9 cellular contexts compared by ENCODE assay signal in the genomic region with DNA sequence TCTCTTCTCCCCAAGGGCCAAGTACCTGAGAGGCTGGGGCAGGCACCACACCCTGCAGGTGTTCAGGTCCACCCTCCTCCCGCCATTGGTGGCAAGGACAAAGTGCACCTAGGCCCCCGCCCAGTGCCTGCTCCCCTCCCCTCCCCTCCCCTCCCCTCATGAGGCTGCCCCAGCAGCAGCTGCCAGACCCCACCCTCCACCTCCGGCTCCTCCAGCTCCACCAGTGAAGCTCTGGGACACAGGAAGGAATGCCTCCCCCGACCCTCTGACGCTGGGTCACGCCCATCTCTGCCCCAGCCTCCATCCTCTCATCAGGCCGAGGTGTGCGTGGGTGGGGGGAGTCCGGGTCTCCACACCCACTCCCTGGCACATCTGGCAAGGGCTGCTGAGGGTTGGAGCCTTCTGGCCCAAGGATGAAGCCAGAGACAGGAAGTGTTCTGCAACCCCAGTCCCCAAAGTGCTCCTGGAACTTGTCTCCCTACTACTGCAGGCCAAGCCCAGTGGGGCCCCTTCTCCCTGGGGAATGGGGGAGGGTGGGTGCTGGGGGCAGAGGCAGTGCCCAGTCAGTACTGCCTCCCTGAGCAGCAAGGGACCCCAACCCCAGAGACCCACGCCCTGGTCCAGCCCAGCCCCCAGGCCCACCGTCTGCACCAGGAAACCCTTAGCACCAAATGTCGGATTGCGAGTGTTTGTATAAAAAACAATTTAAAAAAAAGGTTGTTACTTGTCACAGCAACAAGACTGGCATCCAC. TPM values are rescaled to one million over a fixed set of nuclear protein-coding genes. Genes with fewer than 3 reads are reported as not detected.
A peak's percentile ranks its signal among the peaks of the same experiment; 100 is the strongest.
DNase-seq lines count a peak whose midpoint lies in the region; ATAC-seq and TF ChIP-seq lines count a peak whose summit lies in the region.
"Had no signal": no experiment of that assay in that cellular context is flagged by ENCODE, and none has a peak within 500 bp of the region (broad histone marks: within the 10 kb centered on the region; RNA-seq: fewer than 3 reads in every experiment).

No MANE protein-coding gene starts in this region.

- no peak overlapping the region for H3K9ac ChIP-seq in smooth muscle cell (ENCODE audit: low read depth)
- H3K9ac ChIP-seq: parathyroid adenoma had no signal

- no peak overlapping the region for H3K4me3 ChIP-seq in fibroblast of mammary gland (ENCODE audit: control insufficient read depth, low read depth, low read length)
- peak overlapping the region; percentile 99 for H3K4me3 ChIP-seq in smooth muscle cell

- ATAC-seq in activated CD4-positive, alpha-beta T cell treated with anti-CD3 and anti-CD28 coated beads for 36 hours, result peak; percentile 3
- ATAC-seq in GM19452 (IDR thresholded peaks at IDR 0.05; ENCODE audit: unreplicated experiment) (no peak), GM21717 (IDR thresholded peaks at IDR 0.05; ENCODE audit: unreplicated experiment) (no peak), GM18868 (IDR thresholded peaks at IDR 0.05; ENCODE audit: unreplicated experiment) (no peak)

- H3K4me3 Mint-ChIP-seq in activated CD4-positive, alpha-beta T cell treated with anti-CD3 and anti-CD28 coated beads for 36 hours, result peak overlapping the region; percentile 77

- H4K20me1 ChIP-seq in smooth muscle cell (ENCODE audit: low read depth), result peaks cover 28% of the 10 kb centered on the region

- H3K9me3 Mint-ChIP-seq in activated CD4-positive, alpha-beta T cell treated with anti-CD3 and anti-CD28 coated beads for 36 hours (ENCODE audit: low read depth), result no peaks in the 10 kb centered on the region

- peaks cover 10% of the 10 kb centered on the region for H3K4me1 ChIP-seq in smooth muscle cell (ENCODE audit: low read depth)

- H3F3A ChIP-seq in smooth muscle cell (ENCODE audit: low read depth), result no peaks in the 10 kb centered on the region

- intact Hi-C loops in activated CD4-positive, alpha-beta T cell treated with anti-CD3 and anti-CD28 coated beads for 36 hours (cut with DNase I, micrococcal nuclease), result loop anchor here (1.0 to 5.0 kb wide), 6 partner anchors 10 to 421 kb away; a partner anchor contains a TSS

- peak overlapping the region; percentile 100 for H3K4me2 ChIP-seq in smooth muscle cell

- H3K27ac Mint-ChIP-seq in activated CD4-positive, alpha-beta T cell treated with anti-CD3 and anti-CD28 coated beads for 36 hours, result peak overlapping the region; percentile 89

- H3K9me3 ChIP-seq in smooth muscle cell (replicated peaks; ENCODE audit: low read depth), result no peaks in the 10 kb centered on the region

- H2AFZ ChIP-seq in smooth muscle cell (ENCODE audit: low read depth), result no peak overlapping the region
- H2AFZ ChIP-seq: parathyroid adenoma had no signal

- POLR2A ChIA-PET in activated CD4-positive, alpha-beta T cell treated with anti-CD3 and anti-CD28 coated beads for 36 hours (lab: Charles Lee), result no interaction called here

- TF ChIP-seq CTCF in fibroblast of mammary gland (conservative IDR thresholded peaks at IDR 0.05; ENCODE audit: control insufficient read depth, insufficient read depth, low read depth, low read length), result no peak
- no peak for TF ChIP-seq CTCF in smooth muscle cell (IDR thresholded peaks at IDR 0.05; ENCODE audit: borderline replicate concordance, insufficient read depth, poor library complexity, severe bottlenecking)

- WGBS in smooth muscle cell (ENCODE audit: low lambda C conversion rate), result 37% methylated on average over 12 of the region's 13 CpGs

- H3K4me1 Mint-ChIP-seq in activated CD4-positive, alpha-beta T cell treated with anti-CD3 and anti-CD28 coated beads for 36 hours, result peaks cover 37% of the 10 kb centered on the region

- CTCF ChIA-PET in activated CD4-positive, alpha-beta T cell treated with anti-CD3 and anti-CD28 coated beads for 36 hours (lab: Charles Lee), result interaction anchor here (1.0 to 2.0 kb wide), 2 partner anchors 16 to 180 kb away, joined by 3 to 6 read pairs; no protein-coding TSS in a partner anchor

- peak; percentile 78 for DNase-seq in activated CD4-positive, alpha-beta T cell treated with anti-CD3 and anti-CD28 coated beads for 36 hours
- DNase-seq in activated CD4-positive, alpha-beta T cell treated with anti-CD3 and anti-CD28 coated beads, Interleukin-2, amount 50 U/mL, for 1 hour, result no peak
- DNase-seq in SHP77 treated with DMSO at 0.1 percent for 48 hours (lab: John Stamatoyannopoulos, UW) (peak; percentile 79), fibroblast of mammary gland (ENCODE audit: low read depth) (peak; percentile 65), smooth muscle cell (lab: John Stamatoyannopoulos, UW; ENCODE audit: unreplicated experiment) (peak; percentile 13)

- H3K36me3 Mint-ChIP-seq in activated CD4-positive, alpha-beta T cell treated with anti-CD3 and anti-CD28 coated beads for 36 hours (ENCODE audit: low read depth), result peaks cover 2% of the 10 kb centered on the region

- no peaks in the 10 kb centered on the region for H3K27me3 Mint-ChIP-seq in activated CD4-positive, alpha-beta T cell treated with anti-CD3 and anti-CD28 coated beads for 36 hours

- no peaks in the 10 kb centered on the region for H3K36me3 ChIP-seq in smooth muscle cell (ENCODE audit: low read depth)

- peaks cover 33% of the 10 kb centered on the region for H3K79me2 ChIP-seq in smooth muscle cell (ENCODE audit: low read depth)

- peak overlapping the region; percentile 80 for H3K27ac ChIP-seq in smooth muscle cell (ENCODE audit: low read depth)
- H3K27ac ChIP-seq: parathyroid adenoma had no signal

- no peaks in the 10 kb centered on the region for H3K27me3 ChIP-seq in smooth muscle cell (ENCODE audit: low read depth)

RNA-seq across cellular contexts. Expression of a gene that starts 1.6 kb away (rescaled TPM):
- total RNA-seq in activated CD4-positive, alpha-beta T cell treated with anti-CD3 and anti-CD28 coated beads for 36 hours, result 10 to 100 TPM; 28.3 to 32.2 TPM
- total RNA-seq in smooth muscle cell, result 12.8 and 17.2 TPM in 2 replicates
- polyA plus RNA-seq in smooth muscle cell, result 22.6 and 29.3 TPM in 2 replicates

RNA-seq across cellular contexts. Expression of a gene that starts 11.9 kb away (rescaled TPM):
- total RNA-seq in activated CD4-positive, alpha-beta T cell treated with anti-CD3 and anti-CD28 coated beads for 36 hours, result 10 to 100 TPM; 12.6 to 13.1 TPM
- 4.6 and 6.8 TPM in 2 replicates for total RNA-seq in smooth muscle cell
- 5.6 and 7.7 TPM in 2 replicates for polyA plus RNA-seq in smooth muscle cell

RNA-seq across cellular contexts. Expression of a gene that starts 21.6 kb away (rescaled TPM):
- 10 to 100 TPM; 25.4 to 30.7 TPM for total RNA-seq in activated CD4-positive, alpha-beta T cell treated with anti-CD3 and anti-CD28 coated beads for 36 hours
- 0.13 and 0.27 TPM in 2 replicates for total RNA-seq in smooth muscle cell
- polyA plus RNA-seq in smooth muscle cell, result 1.2 and 4.3 TPM in 2 replicates

RNA-seq across cellular contexts. Expression of a gene that starts 23.1 kb away (rescaled TPM):
- total RNA-seq in activated CD4-positive, alpha-beta T cell treated with anti-CD3 and anti-CD28 coated beads for 36 hours, result 10 to 100 TPM; 60.5 to 67.0 TPM
- total RNA-seq in smooth muscle cell, result 33.3 and 36.5 TPM in 2 replicates
- polyA plus RNA-seq in smooth muscle cell, result 51.2 and 55.2 TPM in 2 replicates

Comparison
In these comparisons a context has a peak if more than half of its experiments do, and no peak if none do; other contexts are left out.
1. RNA of a gene that starts 21.6 kb away (total RNA-seq): 25.4 to 30.7 TPM in activated CD4-positive, alpha-beta T cell treated with anti-CD3 and anti-CD28 coated beads for 36 hours; 0.13 to 0.27 TPM in smooth muscle cell; every median in the first group is over 10 times any median in the second.